In genomic region chr1:244652699-244653438, GRCh38 we compare ENCODE assay signal across 1 cellular context.
TF ChIP-seq lines count a peak whose summit lies in the region.

Gene DESI2, plus strand, starts transcription at chr1:244653126. Its CDS starts 188 bp downstream, at chr1:244653314.

TF ChIP-seq in K562, 482 proteins besides CTCF, POLR2A, EP300 and RAD21 (continued from another document and continues in another):
- no peak for TF ChIP-seq CUX1 (CRISPR knock-in tag; IDR thresholded peaks at IDR 0.05)
- TF ChIP-seq DMBX1 (CRISPR knock-in tag; IDR thresholded peaks at IDR 0.05; ENCODE audit: borderline replicate concordance): 0 out of 2 replicates have a peak, but pooled peaks have one; percentile 47
- TF ChIP-seq MLLT1 (IDR thresholded peaks at IDR 0.05): no peak; a peak in 1 of 4 replicates
- TF ChIP-seq HDAC8 (tag; IDR thresholded peaks at IDR 0.05): no peak
- TF ChIP-seq MYC (IDR thresholded peaks at IDR 0.05; ENCODE audit: low read depth, low read length): peak; percentile 90
- 0 out of 2 replicates have a peak, but pooled peaks have one; percentile 4 for TF ChIP-seq MYC (CRISPR knock-in tag; IDR thresholded peaks at IDR 0.05; ENCODE audit: borderline replicate concordance, low read depth)
- TF ChIP-seq FOS (IDR thresholded peaks at IDR 0.05; ENCODE audit: extremely low read depth, insufficient read length): no peak
- TF ChIP-seq ARID3B (CRISPR knock-in tag; IDR thresholded peaks at IDR 0.05; ENCODE audit: borderline replicate concordance): 0 out of 2 replicates have a peak, but pooled peaks have one; percentile 63
- no peak for TF ChIP-seq CEBPB (tag; IDR thresholded peaks at IDR 0.05)
- no peak for TF ChIP-seq SAFB (IDR thresholded peaks at IDR 0.05; ENCODE audit: borderline replicate concordance, low read depth, low read length)
- TF ChIP-seq ZC3H4 (CRISPR knock-in tag; IDR thresholded peaks at IDR 0.05; ENCODE audit: borderline replicate concordance): no peak
- no peak for TF ChIP-seq U2AF2 (optimal IDR thresholded peaks at IDR 0.05; ENCODE audit: low read depth, low read length)
- no peak for TF ChIP-seq RUNX1 (IDR thresholded peaks at IDR 0.05; ENCODE audit: low read depth)
- TF ChIP-seq ZNF699 (CRISPR knock-in tag; IDR thresholded peaks at IDR 0.05; ENCODE audit: insufficient replicate concordance): no peak
- no peak for TF ChIP-seq SRSF9 (IDR thresholded peaks at IDR 0.05; ENCODE audit: borderline replicate concordance, low read depth, low read length)
- no peak for TF ChIP-seq KHSRP (IDR thresholded peaks at IDR 0.05)
- TF ChIP-seq NFXL1 (CRISPR knock-in tag; IDR thresholded peaks at IDR 0.05): 0 out of 2 replicates have a peak, but pooled peaks have one; percentile 9
- no peak for TF ChIP-seq ZNF121 (CRISPR knock-in tag; conservative IDR thresholded peaks at IDR 0.05)
- 0 out of 4 replicates have a peak, but pooled peaks of 1 of the 2 experiments have one; percentile 55 for TF ChIP-seq MLX (CRISPR knock-in tag; conservative IDR thresholded peaks at IDR 0.05)
- TF ChIP-seq ZNF12 (CRISPR knock-in tag; IDR thresholded peaks at IDR 0.05): no peak
- no peak for TF ChIP-seq PBX2 (CRISPR knock-in tag; IDR thresholded peaks at IDR 0.05; ENCODE audit: low read depth)
- TF ChIP-seq PBX2 (tag; conservative IDR thresholded peaks at IDR 0.05; ENCODE audit: low read depth): no peak
- no peak for TF ChIP-seq ELK1 (CRISPR knock-in tag; IDR thresholded peaks at IDR 0.05)
- 0 out of 2 replicates have a peak, but pooled peaks have one; percentile 20 for TF ChIP-seq SPI1 (IDR thresholded peaks at IDR 0.05; ENCODE audit: borderline replicate concordance, low read depth, low read length)
- TF ChIP-seq NFYB (IDR thresholded peaks at IDR 0.05; ENCODE audit: extremely low read depth, insufficient read length): no peak
- TF ChIP-seq ZNF507 (tag; conservative IDR thresholded peaks at IDR 0.05): no peak
- no peak for TF ChIP-seq KLF13 (tag; IDR thresholded peaks at IDR 0.05; ENCODE audit: borderline replicate concordance, low read depth)
- TF ChIP-seq PREB (CRISPR knock-in tag; IDR thresholded peaks at IDR 0.05): no peak
- TF ChIP-seq RBM25 (IDR thresholded peaks at IDR 0.05; ENCODE audit: low read depth, low read length, severe bottlenecking): no peak
- TF ChIP-seq TCF15 (CRISPR knock-in tag; IDR thresholded peaks at IDR 0.05): no peak
- no peak for TF ChIP-seq TSC22D4 (tag; IDR thresholded peaks at IDR 0.05)
- peak; percentile 30; the same call in 1 of the 2 replicates for TF ChIP-seq NR2C1 (IDR thresholded peaks at IDR 0.05)
- TF ChIP-seq NR2C1 (tag; IDR thresholded peaks at IDR 0.05): peak; percentile 91
- TF ChIP-seq POLR2G (IDR thresholded peaks at IDR 0.05; ENCODE audit: low read depth, low read length): peak; percentile 100
- TF ChIP-seq TFAM (CRISPR knock-in tag; conservative IDR thresholded peaks at IDR 0.05): no peak
- TF ChIP-seq COPS2 (conservative IDR thresholded peaks at IDR 0.05): no peak
- no peak; the same call in 1 of the 2 replicates for TF ChIP-seq KLF16 (IDR thresholded peaks at IDR 0.05)
- peak; percentile 79; the same call in 1 of the 2 replicates for TF ChIP-seq ZNF644 (tag; IDR thresholded peaks at IDR 0.05; ENCODE audit: low read depth)
- no peak for TF ChIP-seq CBX8 (IDR thresholded peaks at IDR 0.05; ENCODE audit: borderline replicate concordance, extremely low read depth, low read depth, low read length, poor library complexity, severe bottlenecking)
- TF ChIP-seq SREBF2 (CRISPR knock-in tag; IDR thresholded peaks at IDR 0.05): no peak
- no peak for TF ChIP-seq CC2D1A (IDR thresholded peaks at IDR 0.05)
- TF ChIP-seq NR2C2 (CRISPR knock-in tag; IDR thresholded peaks at IDR 0.05): 0 out of 2 replicates have a peak, but pooled peaks have one; percentile 36
- TF ChIP-seq NR2C2 (tag; IDR thresholded peaks at IDR 0.05): peak; percentile 96
- TF ChIP-seq KDM1A (IDR thresholded peaks at IDR 0.05): no peak
- TF ChIP-seq ZNF436 (CRISPR knock-in tag; IDR thresholded peaks at IDR 0.05): no peak
- TF ChIP-seq CBX1 (IDR thresholded peaks at IDR 0.05; ENCODE audit: low read depth): peak; percentile 84
- no peak for TF ChIP-seq STAT6 (CRISPR knock-in tag; IDR thresholded peaks at IDR 0.05)
- no peak for TF ChIP-seq ZNF280A (IDR thresholded peaks at IDR 0.05; ENCODE audit: low read depth, partially characterized antibody)
- TF ChIP-seq ZNF347 (CRISPR knock-in tag; IDR thresholded peaks at IDR 0.05; ENCODE audit: low read depth): 0 out of 2 replicates have a peak, but pooled peaks have one; percentile 28
